Comparison of ENCODE assay signal across 1 cellular context in genomic region chr1:185045793-185046441, GRCh38.
TF ChIP-seq lines count a peak whose summit lies in the region.

No MANE protein-coding gene starts in this region.

TF ChIP-seq in HEK293, 187 proteins besides CTCF, POLR2A, EP300 and RAD21 (continued from another document and continues in another):
- TF ChIP-seq ZSCAN18 (tag by site-specific recombination; IDR thresholded peaks at IDR 0.05) (no peak), GLI4 (tag by site-specific recombination; IDR thresholded peaks at IDR 0.05) (0 out of 2 replicates have a peak, but pooled peaks have one; percentile 39), ZFP41 (tag by site-specific recombination; IDR thresholded peaks at IDR 0.05; ENCODE audit: borderline replicate concordance) (no peak), ZNF645 (tag by site-specific recombination; IDR thresholded peaks at IDR 0.05) (no peak), ZNF660 (tag by site-specific recombination; IDR thresholded peaks at IDR 0.05) (no peak), ZNF138 (tag by site-specific recombination; IDR thresholded peaks at IDR 0.05; ENCODE audit: borderline replicate concordance) (no peak), ZNF18 (tag by site-specific recombination; IDR thresholded peaks at IDR 0.05) (no peak), ZBTB26 (tag by site-specific recombination; optimal IDR thresholded peaks at IDR 0.05) (peak; percentile 93), KLF9 (tag by site-specific recombination; IDR thresholded peaks at IDR 0.05; ENCODE audit: low read depth) (peak; percentile 85; the same call in 1 of the 2 replicates), ZBTB11 (tag by site-specific recombination; conservative IDR thresholded peaks at IDR 0.05; ENCODE audit: low read depth) (no peak; the same call in none of the 2 replicates), ZNF362 (tag by site-specific recombination; IDR thresholded peaks at IDR 0.05) (peak; percentile 75; the same call in 1 of the 2 replicates), TRIM28 (IDR thresholded peaks at IDR 0.05; ENCODE audit: borderline replicate concordance, low read length) (no peak), TSHZ1 (tag by site-specific recombination; IDR thresholded peaks at IDR 0.05; ENCODE audit: borderline replicate concordance) (no peak), GLIS1 (tag by site-specific recombination; IDR thresholded peaks at IDR 0.05) (no peak; the same call in 1 of the 2 replicates), IKZF3 (tag by site-specific recombination; IDR thresholded peaks at IDR 0.05) (no peak), ZNF184 (tag by site-specific recombination; IDR thresholded peaks at IDR 0.05) (no peak), ZNF530 (tag by site-specific recombination; IDR thresholded peaks at IDR 0.05; ENCODE audit: low read depth) (no peak), ZNF585B (tag by site-specific recombination; IDR thresholded peaks at IDR 0.05) (no peak), ZFP37 (tag by site-specific recombination; IDR thresholded peaks at IDR 0.05) (peak; percentile 56; the same call in 1 of the 2 replicates), KLF10 (tag by site-specific recombination; IDR thresholded peaks at IDR 0.05) (peak; percentile 39), ZNF791 (tag by site-specific recombination; IDR thresholded peaks at IDR 0.05) (no peak), ZBTB8A (tag by site-specific recombination; IDR thresholded peaks at IDR 0.05) (no peak), ZNF707 (tag by site-specific recombination; IDR thresholded peaks at IDR 0.05) (no peak), AEBP2 (tag by site-specific recombination; IDR thresholded peaks at IDR 0.05; ENCODE audit: borderline replicate concordance) (no peak), ZXDB (tag by site-specific recombination; IDR thresholded peaks at IDR 0.05) (no peak; the same call in 1 of the 2 replicates), ZNF394 (tag by site-specific recombination; IDR thresholded peaks at IDR 0.05; ENCODE audit: borderline replicate concordance) (peak; percentile 80), KLF17 (tag by site-specific recombination; IDR thresholded peaks at IDR 0.05) (peak; percentile 27; the same call in 1 of the 2 replicates), SCRT1 (tag by site-specific recombination; IDR thresholded peaks at IDR 0.05; ENCODE audit: borderline replicate concordance) (no peak), ZNF518A (tag by site-specific recombination; conservative IDR thresholded peaks at IDR 0.05; ENCODE audit: low read depth) (no peak), MEIS1 (CRISPR knock-in tag; IDR thresholded peaks at IDR 0.05; ENCODE audit: borderline replicate concordance) (no peak), ZSCAN16 (tag by site-specific recombination; IDR thresholded peaks at IDR 0.05) (no peak), ZNF624 (tag by site-specific recombination; IDR thresholded peaks at IDR 0.05) (no peak)
